In the genomic region with DNA sequence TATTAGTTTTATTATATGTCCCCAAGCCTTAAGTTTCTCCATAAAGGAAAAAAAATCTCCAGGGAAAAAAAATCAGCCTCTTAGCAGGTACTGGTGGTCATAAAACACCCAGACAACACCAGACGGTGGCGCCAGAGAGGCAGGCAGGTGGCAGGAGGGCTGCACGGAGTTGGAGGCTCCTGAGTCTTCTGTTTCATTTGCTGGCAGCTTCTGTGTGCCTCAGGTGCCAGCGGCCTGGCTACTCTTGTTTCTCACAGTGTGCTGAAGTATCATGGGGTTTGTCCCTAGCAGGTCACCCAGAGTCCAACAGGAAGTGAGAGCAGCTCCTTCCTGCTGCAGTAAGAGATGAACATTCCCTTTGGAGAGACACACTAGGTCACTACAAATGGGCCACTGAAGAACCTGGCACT, we compare ENCODE assay signal across 8 cellular contexts.
DNase-seq lines count a peak whose midpoint lies in the region; ATAC-seq lines count a peak whose summit lies in the region.

No MANE protein-coding gene starts in this region.

- ATAC-seq in GM21390 (IDR thresholded peaks at IDR 0.05; ENCODE audit: unreplicated experiment) (peak; percentile 86), esophagus mucosa (peak; percentile 92)
- ATAC-seq in naive thymus-derived CD4-positive, alpha-beta T cell: peak; percentile 80
- ATAC-seq in stimulated activated memory B cell treated with anti-CD40 and anti-IgM and Interleukin-4, amounts not matched to agents 10 μg/mL and 1 μg/mL and 100 μg/mL, for 72 hours: peak; percentile 73

- no peaks in the 10 kb centered on the region for H3K9me3 Mint-ChIP-seq in naive thymus-derived CD4-positive, alpha-beta T cell
- H3K9me3 Mint-ChIP-seq in stimulated activated memory B cell treated with anti-CD40 and anti-IgM and Interleukin-4, amounts not matched to agents 10 μg/mL and 1 μg/mL and 100 μg/mL, for 72 hours: peaks cover 5% of the 10 kb centered on the region

- no peak overlapping the region for H3K4me3 Mint-ChIP-seq in naive thymus-derived CD4-positive, alpha-beta T cell
- no peak overlapping the region for H3K4me3 Mint-ChIP-seq in stimulated activated memory B cell treated with anti-CD40 and anti-IgM and Interleukin-4, amounts not matched to agents 10 μg/mL and 1 μg/mL and 100 μg/mL, for 72 hours

- H3K4me1 Mint-ChIP-seq in naive thymus-derived CD4-positive, alpha-beta T cell: peaks cover 0 to 3% (median 0%) of the 10 kb centered on the region in 7 donors
- no peaks in the 10 kb centered on the region for H3K4me1 Mint-ChIP-seq in stimulated activated memory B cell treated with anti-CD40 and anti-IgM and Interleukin-4, amounts not matched to agents 10 μg/mL and 1 μg/mL and 100 μg/mL, for 72 hours

- peaks cover 3% of the 10 kb centered on the region for H3K4me1 ChIP-seq in NT2/D1 (ENCODE audit: insufficient read depth, insufficient read length)
- no peaks in the 10 kb centered on the region for H3K4me1 ChIP-seq in naive thymus-derived CD4-positive, alpha-beta T cell (ENCODE audit: control insufficient read depth in 2 of 2, insufficient read depth in 2 of 2, low read length in 2 of 2)

- H3K9me3 ChIP-seq in NT2/D1 (ENCODE audit: insufficient read depth, low read length): peaks cover 13% of the 10 kb centered on the region
- no peaks in the 10 kb centered on the region for H3K9me3 ChIP-seq in naive thymus-derived CD4-positive, alpha-beta T cell (ENCODE audit: control insufficient read depth in 2 of 3, low read length in 3 of 3)

- no peak overlapping the region for H3K27ac ChIP-seq in naive thymus-derived CD4-positive, alpha-beta T cell (ENCODE audit: low read depth, low read length)

- H3K36me3 Mint-ChIP-seq in naive thymus-derived CD4-positive, alpha-beta T cell: no peaks in the 10 kb centered on the region
- H3K36me3 Mint-ChIP-seq in stimulated activated memory B cell treated with anti-CD40 and anti-IgM and Interleukin-4, amounts not matched to agents 10 μg/mL and 1 μg/mL and 100 μg/mL, for 72 hours: no peaks in the 10 kb centered on the region

- POLR2A ChIA-PET in naive thymus-derived CD4-positive, alpha-beta T cell (lab: Charles Lee): no interaction called here

- intact Hi-C loops in naive thymus-derived CD4-positive, alpha-beta T cell (cut with micrococcal nuclease): loop anchor here (1.0 kb wide), 3 partner anchors 29 to 199 kb away; a partner anchor contains a TSS

- no peak overlapping the region for H3K4me3 ChIP-seq in NT2/D1 (ENCODE audit: insufficient read length, low read depth)
- no peak overlapping the region for H3K4me3 ChIP-seq in naive thymus-derived CD4-positive, alpha-beta T cell (ENCODE audit: low read length)

- H3K27me3 Mint-ChIP-seq in naive thymus-derived CD4-positive, alpha-beta T cell: peaks cover 0 to 15% (median 5%) of the 10 kb centered on the region in 5 donors
- peaks cover 30% of the 10 kb centered on the region for H3K27me3 Mint-ChIP-seq in stimulated activated memory B cell treated with anti-CD40 and anti-IgM and Interleukin-4, amounts not matched to agents 10 μg/mL and 1 μg/mL and 100 μg/mL, for 72 hours

- H3K9ac ChIP-seq in NT2/D1 (ENCODE audit: insufficient read length, low read depth): no peak overlapping the region

- no peak overlapping the region for H3K27ac Mint-ChIP-seq in naive thymus-derived CD4-positive, alpha-beta T cell
- H3K27ac Mint-ChIP-seq in stimulated activated memory B cell treated with anti-CD40 and anti-IgM and Interleukin-4, amounts not matched to agents 10 μg/mL and 1 μg/mL and 100 μg/mL, for 72 hours: no peak overlapping the region

- DNase-seq in D341Med (ENCODE audit: low spot score) (peak; percentile 87), HT-29 (ENCODE audit: low spot score) (peak; percentile 96), NT2/D1 (ENCODE audit: low read depth, low spot score) (peak; percentile 88)
- peak; percentile 90 for DNase-seq in activated CD8-positive, alpha-beta memory T cell treated with anti-CD3 and anti-CD28 coated beads, Interleukin-2, amount 50 U/mL, for 4 hours
- DNase-seq in naive thymus-derived CD4-positive, alpha-beta T cell: peak; percentile 51 to 84 (median 70)

- CTCF ChIA-PET in naive thymus-derived CD4-positive, alpha-beta T cell (lab: Charles Lee): interaction anchor here (0.9 to 9.1 kb wide), 8 partner anchors 9 to 204 kb away, joined by 3 to 100 read pairs (median 4); no protein-coding TSS in a partner anchor

- no peaks in the 10 kb centered on the region for H3K27me3 ChIP-seq in NT2/D1 (ENCODE audit: insufficient read depth, insufficient read length)
- no peaks in the 10 kb centered on the region for H3K27me3 ChIP-seq in naive thymus-derived CD4-positive, alpha-beta T cell (ENCODE audit: control insufficient read depth in 2 of 2, insufficient read depth in 2 of 2, low read length in 2 of 2)

- H3K36me3 ChIP-seq in NT2/D1 (ENCODE audit: insufficient read depth, insufficient read length, low read length): no peaks in the 10 kb centered on the region
- H3K36me3 ChIP-seq in naive thymus-derived CD4-positive, alpha-beta T cell (ENCODE audit: control insufficient read depth in 2 of 3, insufficient read depth in 3 of 3, low read length in 3 of 3): no peaks in the 10 kb centered on the region
